Comparison of ENCODE assay signal across 10 cellular contexts in genomic region chr22:21762712-21763581, GRCh38. TPM values are rescaled to one million over a fixed set of nuclear protein-coding genes. Genes with fewer than 3 reads are reported as not detected.
A peak's percentile ranks its signal among the peaks of the same experiment; 100 is the strongest.
DNase-seq lines count a peak whose midpoint lies in the region; ATAC-seq and TF ChIP-seq lines count a peak whose summit lies in the region.
"Had no signal": no experiment of that assay in that cellular context is flagged by ENCODE, and none has a peak within 500 bp of the region (broad histone marks: within the 10 kb centered on the region; RNA-seq: fewer than 3 reads in every experiment).

No MANE protein-coding gene starts in this region.

- no peak overlapping the region for H3K4me3 ChIP-seq in colonic mucosa
- H3K4me3 ChIP-seq: right atrium auricular region, SJCRH30 had no signal

- intact Hi-C loops in colonic mucosa (cut with DNase I), result no loop called here

- TF ChIP-seq CTCF in chondrocyte (IDR thresholded peaks at IDR 0.05) (no peak), colonic mucosa (IDR thresholded peaks at IDR 0.05) (no peak)

- H3K27ac Mint-ChIP-seq in T-cell, result peak overlapping the region; percentile 23 to 82
- H3K27ac Mint-ChIP-seq in chondrocyte (ENCODE audit: unreplicated experiment), result peak overlapping the region; percentile 70

- DNase-seq in T-cell (peak in 31 of 34 experiments; percentile 11 to 67 (median 40)), chondrocyte (ENCODE audit: low spot score) (peak; percentile 2), DMS 273 treated with DMSO at 0.1 percent for 48 hours (lab: John Stamatoyannopoulos, UW) (no peak), colonic mucosa (no peak), NCI-H128 (lab: John Stamatoyannopoulos, UW; ENCODE audit: unreplicated experiment) (no peak)
- DNase-seq in stimulated activated CD4-positive, alpha-beta T cell treated with anti-CD3 and anti-CD28 coated beads, TNF-alpha, amount 100 ng/mL, for 48 hours (ENCODE audit: low read depth in 3 of 3), result peak; percentile 27 to 48 (median 32)
- DNase-seq: SJCRH30 had no signal

- POLR2A ChIA-PET in T-cell (lab: Charles Lee), result interaction anchor here in 1 of 2 donors (0.5 kb wide), 1 partner anchor 112 kb away, joined by 7 read pairs; no protein-coding TSS in a partner anchor

- H3K9ac ChIP-seq in colonic mucosa (ENCODE audit: low read depth in 2 of 2, low read length in 2 of 2), result no peak overlapping the region

- H3K27me3 Mint-ChIP-seq in T-cell (no peaks in the 10 kb centered on the region), chondrocyte (ENCODE audit: low read depth) (no peaks in the 10 kb centered on the region)

- no peak overlapping the region for H3K27ac ChIP-seq in colonic mucosa
- H3K27ac ChIP-seq: right atrium auricular region, SJCRH30 had no signal

- no peaks in the 10 kb centered on the region for H3K27me3 ChIP-seq in colonic mucosa
- H3K27me3 ChIP-seq: right atrium auricular region, SJCRH30 had no signal

- CTCF ChIA-PET in T-cell (lab: Charles Lee), result interaction anchor here in 1 of 2 donors (0.7 to 1.6 kb wide), 5 partner anchors 9 to 190 kb away, joined by 3 to 7 read pairs (median 3); partner anchors contain the start of genes PPM1F and YPEL1

- no peaks in the 10 kb centered on the region for H3K9me3 ChIP-seq in colonic mucosa
- H3K9me3 ChIP-seq: right atrium auricular region, SJCRH30 had no signal

- no peak overlapping the region for H3K4me3 Mint-ChIP-seq in T-cell
- H3K4me3 Mint-ChIP-seq in chondrocyte (ENCODE audit: unreplicated experiment), result no peak overlapping the region

- H3K4me1 Mint-ChIP-seq in T-cell, result peaks cover 40 to 81% (median 60%) of the 10 kb centered on the region in 3 donors
- peaks cover 12% of the 10 kb centered on the region for H3K4me1 Mint-ChIP-seq in chondrocyte (ENCODE audit: low read depth)

- H3K36me3 ChIP-seq in colonic mucosa, result peaks cover 4% of the 10 kb centered on the region

- peaks cover 55% of the 10 kb centered on the region for H3K36me3 Mint-ChIP-seq in T-cell
- H3K36me3 Mint-ChIP-seq in chondrocyte (ENCODE audit: low read depth), result peaks cover 40% of the 10 kb centered on the region

- H3K9me3 Mint-ChIP-seq in T-cell (no peaks in the 10 kb centered on the region), chondrocyte (ENCODE audit: low read depth) (no peaks in the 10 kb centered on the region)

- H3K4me1 ChIP-seq in colonic mucosa, result no peaks in the 10 kb centered on the region
- H3K4me1 ChIP-seq: right atrium auricular region had no signal

- ATAC-seq in GM19351 (IDR thresholded peaks at IDR 0.05; ENCODE audit: unreplicated experiment), result peak; percentile 45
- ATAC-seq in T-cell (replicated peaks in 1 of 4), result peak in 3 of 4 experiments; percentile 18 to 68 (median 25)
- no peak for ATAC-seq in GM18868 (IDR thresholded peaks at IDR 0.05; ENCODE audit: unreplicated experiment)

RNA-seq across cellular contexts. Expression of gene YPEL1, which starts 27.4 kb away (rescaled TPM):
- 10 to 100 TPM in 2 of 5 donors, 1 to 10 TPM in 3; 8.2 to 12.6 (median 9.9) TPM for total RNA-seq in T-cell
- total RNA-seq in chondrocyte, result 2.6 to 6.0 TPM (median 5.4 TPM) in 3 replicates
- 1 to 10 TPM; 2.2 to 2.9 TPM for total RNA-seq in colonic mucosa

Comparison
In these comparisons a context has a peak if more than half of its experiments do, and no peak if none do; other contexts are left out.
1. DNase-seq: peak in T-cell (31 of 34), chondrocyte (single experiment) and stimulated activated CD4-positive, alpha-beta T cell treated with anti-CD3 and anti-CD28 coated beads, TNF-alpha, amount 100 ng/mL, for 48 hours (3 of 3); none in DMS 273 treated with DMSO at 0.1 percent for 48 hours (single experiment), colonic mucosa (single experiment) and NCI-H128 (single experiment).